Comparison of ENCODE assay signal across 16 cellular contexts in the genomic region with DNA sequence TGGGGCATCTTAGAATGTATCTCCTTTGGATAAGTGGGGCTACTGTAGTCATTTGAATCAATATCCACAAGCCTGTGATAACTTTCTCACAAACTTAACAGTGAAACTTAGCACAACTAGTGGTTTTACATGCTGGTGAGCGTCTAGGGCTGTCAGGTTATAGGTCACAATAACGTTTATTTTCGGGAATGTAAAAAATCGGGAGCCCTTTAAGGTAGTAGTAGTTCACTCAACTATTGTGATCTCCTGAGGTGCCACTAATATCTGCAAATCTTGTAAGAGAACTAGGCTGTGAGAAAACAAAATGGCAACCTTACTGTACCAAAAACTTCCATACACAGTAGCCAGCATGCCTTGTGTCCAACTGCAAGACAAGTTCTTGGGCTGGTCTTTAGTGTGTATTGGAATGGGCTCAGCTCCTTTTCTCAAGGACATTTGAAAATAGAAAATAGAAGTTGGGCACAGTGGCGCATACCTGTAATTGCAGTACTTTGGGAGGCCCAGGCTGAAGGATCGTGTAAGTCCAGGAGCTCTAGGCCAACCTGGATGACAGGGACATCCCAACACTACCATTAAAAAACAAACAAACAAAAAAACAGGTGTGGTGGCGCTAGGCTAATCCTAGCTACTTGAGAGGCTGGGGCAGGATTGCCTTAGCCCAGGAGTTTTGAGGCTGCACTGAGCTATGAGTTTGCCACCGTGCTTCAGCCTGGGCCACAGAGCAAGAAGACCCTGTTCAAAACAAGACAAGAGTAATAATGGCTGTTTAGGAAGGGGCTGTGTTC. TPM values are rescaled to one million over a fixed set of nuclear protein-coding genes. Genes with fewer than 3 reads are reported as not detected.
DNase-seq lines count a peak whose midpoint lies in the region; ATAC-seq, FAIRE-seq and TF ChIP-seq lines count a peak whose summit lies in the region.
"Had no signal": no experiment of that assay in that cellular context is flagged by ENCODE, and none has a peak within 500 bp of the region (broad histone marks: within the 10 kb centered on the region; RNA-seq: fewer than 3 reads in every experiment).

No MANE protein-coding gene starts in this region.

- intact Hi-C loops in HepG2 (cut with micrococcal nuclease; ENCODE audit: unreplicated experiment) (no loop called here), upper lobe of right lung (cut with DNase I) (no loop called here), ascending aorta (cut with DNase I) (no loop called here)

- no peaks in the 10 kb centered on the region for H3K27me3 Mint-ChIP-seq in activated naive CD4-positive, alpha-beta T cell treated with anti-CD3 and anti-CD28 coated beads, Interleukin-2, amount 50 U/mL, for 24 hours
- H3K27me3 Mint-ChIP-seq: effector memory CD8-positive, alpha-beta T cell; stimulated activated naive CD8-positive, alpha-beta T cell treated with anti-CD3 and anti-CD28 coated beads, Interleukin-15, Interleukin-2, amounts not matched to agents 100 ng/mL and 50 ng/mL, for 24 hours had no signal

- peaks cover 18% of the 10 kb centered on the region for H3K36me3 Mint-ChIP-seq in activated naive CD4-positive, alpha-beta T cell treated with anti-CD3 and anti-CD28 coated beads, Interleukin-2, amount 50 U/mL, for 24 hours

- TF ChIP-seq POLR2A in HepG2 (IDR thresholded peaks at IDR 0.05; ENCODE audit: insufficient read depth in 1 of 2, low read depth in 2 of 2, low read length in 2 of 2), result peak in 1 of 2 experiments; percentile 42; a peak in 2 of 4 replicates

- no peak overlapping the region for H3K9ac ChIP-seq in HepG2 (ENCODE audit: insufficient read depth, low read depth, low read length)

- H3K4me3 Mint-ChIP-seq in activated naive CD4-positive, alpha-beta T cell treated with anti-CD3 and anti-CD28 coated beads, Interleukin-2, amount 50 U/mL, for 24 hours, result no peak overlapping the region
- H3K4me3 Mint-ChIP-seq: effector memory CD8-positive, alpha-beta T cell; stimulated activated naive CD8-positive, alpha-beta T cell treated with anti-CD3 and anti-CD28 coated beads, Interleukin-15, Interleukin-2, amounts not matched to agents 100 ng/mL and 50 ng/mL, for 24 hours had no signal

- TF ChIP-seq CTCF in HepG2 (CRISPR knock-in tag; IDR thresholded peaks at IDR 0.05) (no peak), upper lobe of right lung (IDR thresholded peaks at IDR 0.05) (no peak), ascending aorta (IDR thresholded peaks at IDR 0.05) (no peak)

- no peak overlapping the region for H3K4me2 ChIP-seq in HepG2 (ENCODE audit: low read depth, low read length)

- CTCF ChIA-PET in HepG2 (lab: Yijun Ruan, JAX; ENCODE audit: low intra/inter-chr PET ratio, low total read pairs), result no interaction called here

- peaks cover 14% of the 10 kb centered on the region for H3K4me1 ChIP-seq in HepG2 (ENCODE audit: insufficient read depth, low read length)
- peaks cover 7% of the 10 kb centered on the region for H3K4me1 ChIP-seq in upper lobe of right lung
- H3K4me1 ChIP-seq in ascending aorta, result peaks cover 0 to 2% of the 10 kb centered on the region in 2 donors
- H3K4me1 ChIP-seq: prostate gland had no signal

- POLR2A ChIA-PET in HepG2 (lab: Yijun Ruan, JAX), result interaction anchor here (0.8 to 3.1 kb wide), 5 partner anchors 13 to 339 kb away, joined by 3 to 18 read pairs (median 4); no protein-coding TSS in a partner anchor

- FAIRE-seq in HepG2 (lab: Jason Lieb, UNC), result no peak

- no peaks in the 10 kb centered on the region for H3K9me3 Mint-ChIP-seq in activated naive CD4-positive, alpha-beta T cell treated with anti-CD3 and anti-CD28 coated beads, Interleukin-2, amount 50 U/mL, for 24 hours
- H3K9me3 Mint-ChIP-seq: effector memory CD8-positive, alpha-beta T cell; stimulated activated naive CD8-positive, alpha-beta T cell treated with anti-CD3 and anti-CD28 coated beads, Interleukin-15, Interleukin-2, amounts not matched to agents 100 ng/mL and 50 ng/mL, for 24 hours had no signal

- H3K27me3 ChIP-seq in HepG2 (ENCODE audit: control insufficient read depth in 1 of 2, insufficient read depth in 2 of 2, low read length in 2 of 2), result no peaks in the 10 kb centered on the region
- no peaks in the 10 kb centered on the region for H3K27me3 ChIP-seq in upper lobe of right lung
- no peaks in the 10 kb centered on the region for H3K27me3 ChIP-seq in ascending aorta

- peak overlapping the region; percentile 23 for H3K27ac Mint-ChIP-seq in activated naive CD4-positive, alpha-beta T cell treated with anti-CD3 and anti-CD28 coated beads, Interleukin-2, amount 50 U/mL, for 24 hours

- no peak overlapping the region for H3K4me3 ChIP-seq in HepG2 (replicated peaks in 1 of 3; ENCODE audit: insufficient read depth in 1 of 3, low read depth in 2 of 3, low read length in 3 of 3)
- no peak overlapping the region for H3K4me3 ChIP-seq in upper lobe of right lung
- no peak overlapping the region for H3K4me3 ChIP-seq in ascending aorta
- H3K4me3 ChIP-seq: prostate gland had no signal

- in situ Hi-C loops in HepG2 (cut with HindIII; ENCODE audit: extremely low pct_ligation_motif_present, low pct_unique_long_range_greater_than_20kb), result no loop called here

- no TSS peak for BruUV-seq in HepG2 (replicated peaks; lab: Mats Ljungman, UMichigan)

- WGBS in HepG2 (ENCODE audit: low lambda C conversion rate), result 82% methylated on average over 8 of the region's 8 CpGs

- H4K20me1 ChIP-seq in HepG2 (ENCODE audit: insufficient read depth, low read length), result no peaks in the 10 kb centered on the region; the same call in 1 of the 2 replicates

- no peak for DNase-seq in activated naive CD4-positive, alpha-beta T cell treated with anti-CD3 and anti-CD28 coated beads, Interleukin-2, amount 50 U/mL, for 16 hours
- DNase-seq in RKO (ENCODE audit: low spot score) (peak; percentile 53), HepG2 (ENCODE audit: low spot score) (no peak), upper lobe of right lung (peak; percentile 10), NK-92 (lab: John Stamatoyannopoulos, UW; ENCODE audit: unreplicated experiment) (no peak), ascending aorta (ENCODE audit: low spot score in 2 of 2) (no peak)
- DNase-seq: activated gamma-delta T cell treated with Interleukin-2 at 50 U/mL for 16 hours; effector memory CD8-positive, alpha-beta T cell; hypothalamus; NCI-H1436; NCI-H345; stimulated activated CD4-positive, alpha-beta T cell treated with anti-CD3 and anti-CD28 coated beads, Interleukin-12 subunit alpha, Interleukin-12 subunit beta, amount 100 ng/mL, for 4 hours had no signal

- no peak overlapping the region for H3K27ac ChIP-seq in HepG2 (ENCODE audit: extremely low read length, insufficient read depth, low read length)
- no peak overlapping the region for H3K27ac ChIP-seq in upper lobe of right lung
- H3K27ac ChIP-seq in ascending aorta, result no peak overlapping the region
- H3K27ac ChIP-seq: prostate gland had no signal

- TF ChIP-seq RAD21 in HepG2 (CRISPR knock-in tag; IDR thresholded peaks at IDR 0.05), result no peak

- H3K36me3 ChIP-seq in HepG2 (replicated peaks in 1 of 2; ENCODE audit: control insufficient read depth in 1 of 2, insufficient read depth in 2 of 2, low read length in 2 of 2), result peaks cover 4 to 22% of the 10 kb centered on the region in 2 experiments; a peak in 3 of 5 replicates
- peaks cover 46% of the 10 kb centered on the region for H3K36me3 ChIP-seq in upper lobe of right lung
- H3K36me3 ChIP-seq in ascending aorta, result peaks cover 32 to 40% of the 10 kb centered on the region in 2 donors

- ATAC-seq in HepG2, result peak; percentile 18; the same call in 2 of the 3 replicates
- no peak for ATAC-seq in upper lobe of right lung
- no peak for ATAC-seq in HG03521 (IDR thresholded peaks at IDR 0.05; ENCODE audit: unreplicated experiment)
- ATAC-seq: effector memory CD8-positive, alpha-beta T cell had no signal

- peaks cover 7% of the 10 kb centered on the region; the same call in 1 of the 2 replicates for H3K9me3 ChIP-seq in HepG2 (ENCODE audit: low read length)
- H3K9me3 ChIP-seq in upper lobe of right lung, result no peaks in the 10 kb centered on the region
- H3K9me3 ChIP-seq in ascending aorta, result no peaks in the 10 kb centered on the region
- H3K9me3 ChIP-seq: prostate gland had no signal

- H2AFZ ChIP-seq in HepG2 (ENCODE audit: low read length), result no peak overlapping the region

- TF ChIP-seq EP300 in HepG2 (IDR thresholded peaks at IDR 0.05; ENCODE audit: low read depth in 2 of 2, low read length in 2 of 2), result no peak
- no peak for TF ChIP-seq EP300 in HepG2 (CRISPR knock-in tag; IDR thresholded peaks at IDR 0.05; ENCODE audit: borderline replicate concordance)

- peaks cover 14% of the 10 kb centered on the region for H3K79me2 ChIP-seq in HepG2 (ENCODE audit: insufficient read depth, low read length)

- peaks cover 17% of the 10 kb centered on the region for H3K4me1 Mint-ChIP-seq in activated naive CD4-positive, alpha-beta T cell treated with anti-CD3 and anti-CD28 coated beads, Interleukin-2, amount 50 U/mL, for 24 hours

RNA-seq across cellular contexts. Expression of gene PKN3, which starts 5.2 kb away (rescaled TPM):
- 8.3 and 13.2 TPM in 2 replicates for total RNA-seq in HepG2 (2016; rRNA removed; fragmentation: Illumina TruSeq; extraction: Trizol)
- 3.5 and 3.9 TPM in 2 replicates for total RNA-seq in HepG2 (2016; cell fraction: cytosol; rRNA removed; fragmentation: Illumina TruSeq; extraction: Trizol; ENCODE audit: low read depth)
- total RNA-seq in HepG2 (2016; cell fraction: insoluble cytoplasmic fraction; rRNA removed; fragmentation: Illumina TruSeq; extraction: Trizol), result 7.5 and 13.4 TPM in 2 replicates
- 7.9 and 8.7 TPM in 2 replicates for total RNA-seq in HepG2 (2016; cell fraction: membrane; rRNA removed; fragmentation: Illumina TruSeq; extraction: Trizol)
- 9.4 and 10.2 TPM in 2 replicates for total RNA-seq in HepG2 (2016; cell fraction: nucleus; rRNA removed; fragmentation: Illumina TruSeq; extraction: Trizol)
- 9.2 and 10.5 TPM in 2 replicates for polyA plus RNA-seq in HepG2 (2011; rRNA removed)
- polyA plus RNA-seq in HepG2 (2011; cell fraction: cytosol; rRNA removed), result 7.2 and 10.2 TPM in 2 replicates
- polyA plus RNA-seq in HepG2 (2011; cell fraction: nucleus; rRNA removed), result 27.1 and 49.1 TPM in 2 replicates
- 5.4 and 6.9 TPM in 2 replicates for polyA plus RNA-seq in HepG2 (2012)
- 3.8 and 4.1 TPM in 2 replicates for polyA plus RNA-seq in HepG2 (2016; cell fraction: cytosol; fragmentation: Illumina TruSeq; extraction: Trizol; ENCODE audit: low read depth)
- 13.4 and 15.9 TPM in 2 replicates for polyA plus RNA-seq in HepG2 (2016; cell fraction: insoluble cytoplasmic fraction; fragmentation: Illumina TruSeq; extraction: Trizol; ENCODE audit: low read depth)
- polyA plus RNA-seq in HepG2 (2016; cell fraction: membrane; fragmentation: Illumina TruSeq; extraction: Trizol; ENCODE audit: low read depth), result 6.4 and 7.7 TPM in 2 replicates
- 38.0 and 40.4 TPM in 2 replicates for polyA plus RNA-seq in HepG2 (2016; cell fraction: nucleus; fragmentation: Illumina TruSeq; extraction: Trizol; ENCODE audit: insufficient read depth, low read depth)
- 23.6 and 48.2 TPM in 2 replicates for polyA minus RNA-seq in HepG2 (2011; rRNA and poly(A)+ RNA removed; ENCODE audit: low replicate concordance)
- polyA minus RNA-seq in HepG2 (2011; cell fraction: cytosol; rRNA and poly(A)+ RNA removed), result 6.9 and 13.8 TPM in 2 replicates
- polyA minus RNA-seq in HepG2 (2011; cell fraction: nucleus; rRNA and poly(A)+ RNA removed), result 4.0 and 6.2 TPM in 2 replicates
- 13.4 TPM for total RNA-seq in upper lobe of right lung
- total RNA-seq in ascending aorta, result 28.8 TPM

RNA-seq across cellular contexts. Expression of gene SET, which starts 8.1 kb away (rescaled TPM):
- 611 and 724 TPM in 2 replicates for total RNA-seq in HepG2 (2016; rRNA removed; fragmentation: Illumina TruSeq; extraction: Trizol)
- total RNA-seq in HepG2 (2016; cell fraction: cytosol; rRNA removed; fragmentation: Illumina TruSeq; extraction: Trizol; ENCODE audit: low read depth), result 134 and 142 TPM in 2 replicates
- total RNA-seq in HepG2 (2016; cell fraction: insoluble cytoplasmic fraction; rRNA removed; fragmentation: Illumina TruSeq; extraction: Trizol), result 623 and 704 TPM in 2 replicates
- total RNA-seq in HepG2 (2016; cell fraction: membrane; rRNA removed; fragmentation: Illumina TruSeq; extraction: Trizol), result 360 and 385 TPM in 2 replicates
- 226 and 251 TPM in 2 replicates for total RNA-seq in HepG2 (2016; cell fraction: nucleus; rRNA removed; fragmentation: Illumina TruSeq; extraction: Trizol)
- polyA plus RNA-seq in HepG2 (2011; rRNA removed), result 72.8 and 94.2 TPM in 2 replicates
- 44.1 and 56.3 TPM in 2 replicates for polyA plus RNA-seq in HepG2 (2011; cell fraction: cytosol; rRNA removed)
- 48.5 and 49.6 TPM in 2 replicates for polyA plus RNA-seq in HepG2 (2011; cell fraction: nucleus; rRNA removed)
- polyA plus RNA-seq in HepG2 (2012), result 275 and 331 TPM in 2 replicates
- 120 and 147 TPM in 2 replicates for polyA plus RNA-seq in HepG2 (2016; cell fraction: cytosol; fragmentation: Illumina TruSeq; extraction: Trizol; ENCODE audit: low read depth)
- polyA plus RNA-seq in HepG2 (2016; cell fraction: insoluble cytoplasmic fraction; fragmentation: Illumina TruSeq; extraction: Trizol; ENCODE audit: low read depth), result 668 and 723 TPM in 2 replicates
- 247 and 252 TPM in 2 replicates for polyA plus RNA-seq in HepG2 (2016; cell fraction: membrane; fragmentation: Illumina TruSeq; extraction: Trizol; ENCODE audit: low read depth)
- 360 TPM in 2 replicates for polyA plus RNA-seq in HepG2 (2016; cell fraction: nucleus; fragmentation: Illumina TruSeq; extraction: Trizol; ENCODE audit: insufficient read depth, low read depth)
- polyA minus RNA-seq in HepG2 (2011; rRNA and poly(A)+ RNA removed; ENCODE audit: low replicate concordance), result 44.1 and 254 TPM in 2 replicates
- 141 and 156 TPM in 2 replicates for polyA minus RNA-seq in HepG2 (2011; cell fraction: cytosol; rRNA and poly(A)+ RNA removed)
- 82.4 and 87.9 TPM in 2 replicates for polyA minus RNA-seq in HepG2 (2011; cell fraction: nucleus; rRNA and poly(A)+ RNA removed)
- total RNA-seq in upper lobe of right lung, result 227 TPM
- total RNA-seq in ascending aorta, result 102 TPM

RNA-seq across cellular contexts. Expression of gene ZDHHC12, which starts 26.8 kb away (rescaled TPM):
- 18.3 and 28.0 TPM in 2 replicates for total RNA-seq in HepG2 (2016; rRNA removed; fragmentation: Illumina TruSeq; extraction: Trizol)
- 51.5 and 53.9 TPM in 2 replicates for total RNA-seq in HepG2 (2016; cell fraction: cytosol; rRNA removed; fragmentation: Illumina TruSeq; extraction: Trizol; ENCODE audit: low read depth)
- 16.7 and 27.4 TPM in 2 replicates for total RNA-seq in HepG2 (2016; cell fraction: insoluble cytoplasmic fraction; rRNA removed; fragmentation: Illumina TruSeq; extraction: Trizol)
- total RNA-seq in HepG2 (2016; cell fraction: membrane; rRNA removed; fragmentation: Illumina TruSeq; extraction: Trizol), result 51.9 and 59.6 TPM in 2 replicates
- total RNA-seq in HepG2 (2016; cell fraction: nucleus; rRNA removed; fragmentation: Illumina TruSeq; extraction: Trizol), result 16.4 and 20.2 TPM in 2 replicates
- 25.4 and 29.8 TPM in 2 replicates for polyA plus RNA-seq in HepG2 (2011; rRNA removed)
- polyA plus RNA-seq in HepG2 (2011; cell fraction: cytosol; rRNA removed), result 15.9 and 40.6 TPM in 2 replicates
- 29.4 and 31.6 TPM in 2 replicates for polyA plus RNA-seq in HepG2 (2011; cell fraction: nucleus; rRNA removed)
- 11.6 and 12.2 TPM in 2 replicates for polyA plus RNA-seq in HepG2 (2012)
- polyA plus RNA-seq in HepG2 (2016; cell fraction: cytosol; fragmentation: Illumina TruSeq; extraction: Trizol; ENCODE audit: low read depth), result 84.8 and 87.3 TPM in 2 replicates
- polyA plus RNA-seq in HepG2 (2016; cell fraction: insoluble cytoplasmic fraction; fragmentation: Illumina TruSeq; extraction: Trizol; ENCODE audit: low read depth), result 22.5 and 29.9 TPM in 2 replicates
- polyA plus RNA-seq in HepG2 (2016; cell fraction: membrane; fragmentation: Illumina TruSeq; extraction: Trizol; ENCODE audit: low read depth), result 72.3 and 73.2 TPM in 2 replicates
- polyA plus RNA-seq in HepG2 (2016; cell fraction: nucleus; fragmentation: Illumina TruSeq; extraction: Trizol; ENCODE audit: insufficient read depth, low read depth), result 36.7 and 39.0 TPM in 2 replicates
- polyA minus RNA-seq in HepG2 (2011; rRNA and poly(A)+ RNA removed; ENCODE audit: low replicate concordance), result 29.6 and 45.3 TPM in 2 replicates
- 11.2 and 11.3 TPM in 2 replicates for polyA minus RNA-seq in HepG2 (2011; cell fraction: cytosol; rRNA and poly(A)+ RNA removed)
- 6.6 and 8.6 TPM in 2 replicates for polyA minus RNA-seq in HepG2 (2011; cell fraction: nucleus; rRNA and poly(A)+ RNA removed)
- total RNA-seq in upper lobe of right lung, result 28.2 TPM
- total RNA-seq in ascending aorta, result 49.6 TPM

RNA-seq across cellular contexts. Expression of gene DYNC2I2, which starts 40.5 kb away (rescaled TPM):
- 31.1 and 40.2 TPM in 2 replicates for total RNA-seq in HepG2 (2016; rRNA removed; fragmentation: Illumina TruSeq; extraction: Trizol)
- 35.7 and 35.9 TPM in 2 replicates for total RNA-seq in HepG2 (2016; cell fraction: cytosol; rRNA removed; fragmentation: Illumina TruSeq; extraction: Trizol; ENCODE audit: low read depth)
- 30.0 and 41.4 TPM in 2 replicates for total RNA-seq in HepG2 (2016; cell fraction: insoluble cytoplasmic fraction; rRNA removed; fragmentation: Illumina TruSeq; extraction: Trizol)
- 44.4 and 48.2 TPM in 2 replicates for total RNA-seq in HepG2 (2016; cell fraction: membrane; rRNA removed; fragmentation: Illumina TruSeq; extraction: Trizol)
- 29.1 and 30.6 TPM in 2 replicates for total RNA-seq in HepG2 (2016; cell fraction: nucleus; rRNA removed; fragmentation: Illumina TruSeq; extraction: Trizol)
- 12.5 and 13.7 TPM in 2 replicates for polyA plus RNA-seq in HepG2 (2011; rRNA removed)
- polyA plus RNA-seq in HepG2 (2011; cell fraction: cytosol; rRNA removed), result 8.1 and 18.6 TPM in 2 replicates
- 38.0 and 51.4 TPM in 2 replicates for polyA plus RNA-seq in HepG2 (2011; cell fraction: nucleus; rRNA removed)
- polyA plus RNA-seq in HepG2 (2012), result 3.2 and 5.6 TPM in 2 replicates
- 38.3 and 39.4 TPM in 2 replicates for polyA plus RNA-seq in HepG2 (2016; cell fraction: cytosol; fragmentation: Illumina TruSeq; extraction: Trizol; ENCODE audit: low read depth)
- 29.4 and 33.1 TPM in 2 replicates for polyA plus RNA-seq in HepG2 (2016; cell fraction: insoluble cytoplasmic fraction; fragmentation: Illumina TruSeq; extraction: Trizol; ENCODE audit: low read depth)
- 37.6 and 43.8 TPM in 2 replicates for polyA plus RNA-seq in HepG2 (2016; cell fraction: membrane; fragmentation: Illumina TruSeq; extraction: Trizol; ENCODE audit: low read depth)
- 49.9 and 51.2 TPM in 2 replicates for polyA plus RNA-seq in HepG2 (2016; cell fraction: nucleus; fragmentation: Illumina TruSeq; extraction: Trizol; ENCODE audit: insufficient read depth, low read depth)
- polyA minus RNA-seq in HepG2 (2011; rRNA and poly(A)+ RNA removed; ENCODE audit: low replicate concordance), result 21.4 and 223 TPM in 2 replicates
- polyA minus RNA-seq in HepG2 (2011; cell fraction: cytosol; rRNA and poly(A)+ RNA removed), result 7.2 and 10.8 TPM in 2 replicates
- 9.3 and 12.7 TPM in 2 replicates for polyA minus RNA-seq in HepG2 (2011; cell fraction: nucleus; rRNA and poly(A)+ RNA removed)
- 37.3 TPM for total RNA-seq in upper lobe of right lung
- total RNA-seq in ascending aorta, result 49.9 TPM

Comparison
In these comparisons a context has a peak if more than half of its experiments do, and no peak if none do; other contexts are left out.
1. DNase-seq: peak in RKO (single experiment) and upper lobe of right lung (single experiment); none in activated naive CD4-positive, alpha-beta T cell treated with anti-CD3 and anti-CD28 coated beads, Interleukin-2, amount 50 U/mL, for 16 hours (single experiment), HepG2 (single experiment), NK-92 (single experiment) and ascending aorta (0 of 2).